1 cellular context compared by ENCODE assay signal in genomic region chr1:171802207-171802606, GRCh38.
TF ChIP-seq lines count a peak whose summit lies in the region.

No MANE protein-coding gene starts in this region.

TF ChIP-seq in SK-N-SH treated with all-trans-retinoic acid at 6 μM for 48 hours, 23 proteins besides CTCF, POLR2A, EP300 and RAD21 (continued from another document):
- TF ChIP-seq SNAI2 (CRISPR knock-in tag; IDR thresholded peaks at IDR 0.05), result no peak
- TF ChIP-seq RARB (CRISPR knock-in tag; IDR thresholded peaks at IDR 0.05), result no peak
- TF ChIP-seq, protein P1, sequence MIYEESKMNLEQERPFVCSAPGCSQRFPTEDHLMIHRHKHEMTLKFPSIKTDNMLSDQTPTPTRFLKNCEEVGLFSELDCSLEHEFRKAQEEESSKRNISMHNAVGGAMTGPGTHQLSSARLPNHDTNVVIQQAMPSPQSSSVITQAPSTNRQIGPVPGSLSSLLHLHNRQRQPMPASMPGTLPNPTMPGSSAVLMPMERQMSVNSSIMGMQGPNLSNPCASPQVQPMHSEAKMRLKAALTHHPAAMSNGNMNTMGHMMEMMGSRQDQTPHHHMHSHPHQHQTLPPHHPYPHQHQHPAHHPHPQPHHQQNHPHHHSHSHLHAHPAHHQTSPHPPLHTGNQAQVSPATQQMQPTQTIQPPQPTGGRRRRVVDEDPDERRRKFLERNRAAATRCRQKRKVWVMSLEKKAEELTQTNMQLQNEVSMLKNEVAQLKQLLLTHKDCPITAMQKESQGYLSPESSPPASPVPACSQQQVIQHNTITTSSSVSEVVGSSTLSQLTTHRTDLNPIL (CRISPR knock-in tag; IDR thresholded peaks at IDR 0.05; ENCODE audit: low read depth), result no peak
- TF ChIP-seq ZNF565 (CRISPR knock-in tag; conservative IDR thresholded peaks at IDR 0.05; ENCODE audit: low read depth), result no peak
- TF ChIP-seq OSR1 (CRISPR knock-in tag; IDR thresholded peaks at IDR 0.05), result no peak
- TF ChIP-seq ZNF8 (CRISPR knock-in tag; IDR thresholded peaks at IDR 0.05), result no peak
